Comparison of ENCODE assay signal across 21 cellular contexts in the genomic region with DNA sequence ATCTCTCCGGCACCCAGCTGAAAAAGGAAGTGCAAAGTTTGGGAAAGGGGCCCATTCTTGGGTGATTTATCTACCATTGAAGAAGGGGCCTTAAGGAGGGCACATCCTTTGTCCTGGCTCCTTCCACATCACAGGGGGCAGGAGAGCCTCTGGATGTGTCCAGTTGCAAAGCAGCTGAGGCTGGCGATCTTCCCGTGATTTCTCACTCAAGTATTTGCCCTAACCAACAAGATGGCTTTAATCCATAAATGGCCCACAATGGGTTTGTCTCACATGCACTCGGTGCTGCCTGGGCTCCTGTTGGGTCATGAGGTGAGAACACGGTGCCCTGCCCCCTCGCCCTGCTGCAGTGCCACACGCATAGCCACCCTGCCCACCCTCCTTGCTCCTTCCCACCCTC. TPM values are rescaled to one million over a fixed set of nuclear protein-coding genes. Genes with fewer than 3 reads are reported as not detected.
"Had no signal": no experiment of that assay in that cellular context is flagged by ENCODE, and none has a peak within 500 bp of the region (broad histone marks: within the 10 kb centered on the region; RNA-seq: fewer than 3 reads in every experiment).

No MANE protein-coding gene starts in this region.

- DNase-seq: activated CD4-positive, alpha-beta T cell treated with anti-CD3 and anti-CD28 coated beads, Interleukin-2, amount 10 ng/mL, durations not matched to agents 24 days and 14 days; activated CD8-positive, alpha-beta memory T cell treated with anti-CD3 and anti-CD28 coated beads, Interleukin-2, amount 50 U/mL, for 48 hours; activated CD8-positive, alpha-beta T cell treated with anti-CD3 and anti-CD28 coated beads for 36 hours; activated effector memory CD4-positive, alpha-beta T cell treated with anti-CD3 and anti-CD28 coated beads, Interleukin-2, amount 50 U/mL, for 16 hours; activated naive CD4-positive, alpha-beta T cell treated with anti-CD3 and anti-CD28 coated beads, Interleukin-2, amount 50 U/mL, for 16 hours; activated T-cell treated with anti-CD3 and anti-CD28 coated beads, Interleukin-2, amount 50 U/mL, for 48 hours; aorta; dorsolateral prefrontal cortex; gastrocnemius medialis; midbrain; nephron progenitor cell; occipital lobe; stimulated activated naive CD8-positive, alpha-beta T cell treated with anti-CD3 and anti-CD28 coated beads, Interleukin-15, Interleukin-2, amounts not matched to agents 100 U/mL and 50 U/mL, for 24 hours; T-cell; transverse colon had no signal

- H3K4me3 Mint-ChIP-seq: activated CD4-positive, alpha-beta T cell treated with anti-CD3 and anti-CD28 coated beads, Interleukin-2, amount 10 ng/mL, durations not matched to agents 24 days and 14 days; activated CD8-positive, alpha-beta T cell treated with anti-CD3 and anti-CD28 coated beads for 36 hours; nephron progenitor cell; T-cell had no signal

- H3K4me3 ChIP-seq: cardiac muscle cell, dorsolateral prefrontal cortex, gastrocnemius medialis, lung, right atrium auricular region, skin epidermis, transverse colon, vagina had no signal

- H3K36me3 Mint-ChIP-seq: T-cell had no signal

- ATAC-seq: activated CD8-positive, alpha-beta T cell treated with anti-CD3 and anti-CD28 coated beads for 36 hours; gastrocnemius medialis; stimulated activated naive CD8-positive, alpha-beta T cell treated with anti-CD3 and anti-CD28 coated beads, Interleukin-15, Interleukin-2, amounts not matched to agents 100 U/mL and 50 U/mL, for 24 hours had no signal

- H3K27ac Mint-ChIP-seq: activated CD4-positive, alpha-beta T cell treated with anti-CD3 and anti-CD28 coated beads, Interleukin-2, amount 10 ng/mL, durations not matched to agents 24 days and 14 days; activated CD8-positive, alpha-beta T cell treated with anti-CD3 and anti-CD28 coated beads for 36 hours; nephron progenitor cell; T-cell had no signal

RNA-seq across cellular contexts. Expression of a gene that starts 14.2 kb away (rescaled TPM):
- total RNA-seq: activated CD4-positive, alpha-beta T cell treated with anti-CD3 and anti-CD28 coated beads, Interleukin-2, amount 10 ng/mL, durations not matched to agents 24 days and 14 days; activated CD8-positive, alpha-beta T cell treated with anti-CD3 and anti-CD28 coated beads for 36 hours; aorta; gastrocnemius medialis; vagina had no signal
- polyA plus RNA-seq: aorta, keratinocyte had no signal
